Comparison of ENCODE assay signal across 18 cellular contexts in the genomic region with DNA sequence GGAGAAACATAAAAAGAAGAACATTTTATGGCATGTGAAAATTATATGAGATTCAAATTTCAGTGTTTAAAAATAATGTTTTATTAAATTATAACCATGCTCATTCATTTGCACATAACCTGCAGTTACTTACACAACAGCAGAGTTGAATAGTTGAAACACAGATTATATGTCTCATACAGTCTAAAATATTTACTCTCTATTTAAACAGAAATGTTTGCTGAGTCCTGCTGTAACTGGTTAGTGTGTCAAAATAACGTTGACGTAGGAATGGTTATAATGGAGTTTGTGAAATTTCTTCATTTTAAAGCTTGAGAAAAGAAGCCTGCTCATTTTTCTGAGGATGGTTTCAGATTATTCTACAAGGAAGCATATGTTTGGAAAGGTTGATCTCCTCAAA.
DNase-seq lines count a peak whose midpoint lies in the region; ATAC-seq, FAIRE-seq and TF ChIP-seq lines count a peak whose summit lies in the region.
"Had no signal": no experiment of that assay in that cellular context is flagged by ENCODE, and none has a peak within 500 bp of the region (broad histone marks: within the 10 kb centered on the region; RNA-seq: fewer than 3 reads in every experiment).

No MANE protein-coding gene starts in this region.

- peak; percentile 46; the same call in 1 of the 3 replicates for ATAC-seq in HepG2

- H3K27me3 ChIP-seq in HepG2 (ENCODE audit: control insufficient read depth in 1 of 2, insufficient read depth in 2 of 2, low read length in 2 of 2): no peaks in the 10 kb centered on the region
- H3K27me3 ChIP-seq: BE2C; BLaER1 treated with 17β-estradiol and CSF1 and Interleukin-3, amounts not matched to agents 10 nM and 100 nM had no signal

- 29% methylated on average over 2 of the region's 2 CpGs for WGBS in HepG2 (ENCODE audit: low lambda C conversion rate)

- H3K4me1 ChIP-seq in HepG2 (ENCODE audit: insufficient read depth, low read length): peaks cover 15% of the 10 kb centered on the region
- H3K4me1 ChIP-seq: BE2C; BLaER1 treated with 17β-estradiol and CSF1 and Interleukin-3, amounts not matched to agents 10 nM and 100 nM; HAP-1 had no signal

- DNase-seq in SIG-M5 treated with dmso at 0.1 percent for 504 hours (lab: John Stamatoyannopoulos, UW; ENCODE audit: unreplicated experiment) (peak; percentile 7), SIG-M5 (lab: John Stamatoyannopoulos, UW) (no peak), NCI-H69 (lab: John Stamatoyannopoulos, UW) (peak; percentile 4), HepG2 (ENCODE audit: low spot score) (peak; percentile 20), Ammon's horn (ENCODE audit: low spot score) (no peak), NCI-H226 (no peak)
- DNase-seq: BE2C; CD4-positive, alpha-beta T cell; CD8-positive, alpha-beta memory T cell; DMS 273 treated with DMSO at 0.1 percent for 48 hours; DND-41; GOT3; HFFc6 had no signal

- no peak for TF ChIP-seq POLR2A in HepG2 (IDR thresholded peaks at IDR 0.05; ENCODE audit: insufficient read depth in 1 of 2, low read depth in 2 of 2, low read length in 2 of 2)

- no peak for TF ChIP-seq CTCF in HepG2 (CRISPR knock-in tag; IDR thresholded peaks at IDR 0.05)

- POLR2A ChIA-PET in HepG2 (lab: Yijun Ruan, JAX): no interaction called here

- H3K79me2 ChIP-seq in HepG2 (ENCODE audit: insufficient read depth, low read length): no peaks in the 10 kb centered on the region

- no peak overlapping the region for H2AFZ ChIP-seq in HepG2 (ENCODE audit: low read length)

- no peak overlapping the region for H3K4me3 ChIP-seq in HepG2 (replicated peaks in 1 of 3; ENCODE audit: insufficient read depth in 1 of 3, low read depth in 2 of 3, low read length in 3 of 3)
- H3K4me3 ChIP-seq: BLaER1 treated with 17β-estradiol and CSF1 and Interleukin-3, amounts not matched to agents 10 nM and 100 nM; HAP-1 had no signal

- H3K4me2 ChIP-seq in HepG2 (ENCODE audit: low read depth, low read length): no peak overlapping the region
- H3K4me2 ChIP-seq: BLaER1 treated with 17β-estradiol and CSF1 and Interleukin-3, amounts not matched to agents 10 nM and 100 nM had no signal

- no peak overlapping the region for H3K9ac ChIP-seq in HepG2 (ENCODE audit: insufficient read depth, low read depth, low read length)
- H3K9ac ChIP-seq: BLaER1 treated with 17β-estradiol and CSF1 and Interleukin-3, amounts not matched to agents 10 nM and 100 nM had no signal

- CTCF ChIA-PET in HepG2 (lab: Yijun Ruan, JAX; ENCODE audit: low intra/inter-chr PET ratio, low total read pairs): no interaction called here

- no peak for FAIRE-seq in HepG2 (lab: Jason Lieb, UNC)
- FAIRE-seq: D721Med, GM12892, H54 had no signal

- no peak overlapping the region for H3K27ac ChIP-seq in HepG2 (ENCODE audit: extremely low read length, insufficient read depth, low read length)
- H3K27ac ChIP-seq: BLaER1 treated with 17β-estradiol and CSF1 and Interleukin-3, amounts not matched to agents 10 nM and 100 nM had no signal

- no peak for TF ChIP-seq RAD21 in HepG2 (CRISPR knock-in tag; IDR thresholded peaks at IDR 0.05)

- intact Hi-C loops in HepG2 (cut with micrococcal nuclease; ENCODE audit: unreplicated experiment): no loop called here

- no peak for TF ChIP-seq EP300 in HepG2 (IDR thresholded peaks at IDR 0.05; ENCODE audit: low read depth in 2 of 2, low read length in 2 of 2)
- no peak for TF ChIP-seq EP300 in HepG2 (CRISPR knock-in tag; IDR thresholded peaks at IDR 0.05; ENCODE audit: borderline replicate concordance)

- H4K20me1 ChIP-seq in HepG2 (ENCODE audit: insufficient read depth, low read length): no peaks in the 10 kb centered on the region
- H4K20me1 ChIP-seq: BLaER1 treated with 17β-estradiol and CSF1 and Interleukin-3, amounts not matched to agents 10 nM and 100 nM had no signal

- in situ Hi-C loops in HepG2 (cut with HindIII; ENCODE audit: extremely low pct_ligation_motif_present, low pct_unique_long_range_greater_than_20kb): no loop called here

- H3K36me3 ChIP-seq in HepG2 (replicated peaks in 1 of 2; ENCODE audit: control insufficient read depth in 1 of 2, insufficient read depth in 2 of 2, low read length in 2 of 2): no peaks in the 10 kb centered on the region
- H3K36me3 ChIP-seq: BE2C, HAP-1 had no signal

- no peaks in the 10 kb centered on the region for H3K9me3 ChIP-seq in HepG2 (ENCODE audit: low read length)
- H3K9me3 ChIP-seq: BE2C; BLaER1 treated with 17β-estradiol and CSF1 and Interleukin-3, amounts not matched to agents 10 nM and 100 nM; HAP-1 had no signal

- no TSS peak for BruUV-seq in HepG2 (replicated peaks; lab: Mats Ljungman, UMichigan)

TF ChIP-seq in HepG2, 621 proteins besides CTCF, POLR2A, EP300 and RAD21:
- no peak for TF ChIP-seq ZFP36L2 (CRISPR knock-in tag; IDR thresholded peaks at IDR 0.05)
- no peak for TF ChIP-seq THAP11 (CRISPR knock-in tag; IDR thresholded peaks at IDR 0.05)
- TF ChIP-seq RARA (CRISPR knock-in tag; IDR thresholded peaks at IDR 0.05): peak; percentile 23; the same call in 1 of the 2 replicates
- no peak for TF ChIP-seq ZNF839 (CRISPR knock-in tag; IDR thresholded peaks at IDR 0.05; ENCODE audit: borderline replicate concordance)

Comparison
In these comparisons a context has a peak if more than half of its experiments do, and no peak if none do; other contexts are left out.
1. DNase-seq: peak in SIG-M5 treated with dmso at 0.1 percent for 504 hours (single experiment), NCI-H69 (single experiment) and HepG2 (single experiment); none in SIG-M5 (single experiment), Ammon's horn (single experiment) and NCI-H226 (single experiment).